8 cellular contexts compared by ENCODE assay signal in the genomic region with DNA sequence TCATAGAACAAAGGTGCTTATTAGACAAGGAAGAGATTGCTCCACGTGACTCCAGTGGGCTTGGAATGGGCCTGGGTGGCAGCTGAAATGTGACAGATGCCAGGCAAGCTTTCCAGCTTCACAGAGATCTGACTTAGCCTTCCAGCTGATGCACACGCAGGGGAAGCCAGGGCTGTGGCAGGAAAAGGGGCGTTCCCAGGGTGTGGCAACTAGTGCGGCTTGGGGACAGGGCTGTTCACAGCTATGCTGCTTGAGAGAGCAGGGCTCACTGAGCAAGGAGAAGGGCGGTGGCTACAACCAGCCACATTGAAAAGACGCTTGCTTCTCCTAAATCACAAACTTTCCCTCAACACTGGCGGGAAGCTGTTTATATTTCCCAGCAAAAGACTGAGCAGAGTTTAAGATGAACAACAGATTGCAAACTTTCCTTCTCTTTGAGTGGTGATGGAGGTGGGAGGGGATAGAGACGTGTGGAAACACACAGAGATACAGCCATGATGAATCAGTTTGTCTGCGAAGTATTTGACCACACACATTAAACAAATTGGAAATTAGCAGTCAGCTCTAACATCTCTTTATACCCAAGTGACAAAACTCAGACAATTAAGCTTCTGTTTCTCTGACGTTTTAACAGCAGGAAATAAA.
DNase-seq lines count a peak whose midpoint lies in the region; ATAC-seq and TF ChIP-seq lines count a peak whose summit lies in the region.

No MANE protein-coding gene starts in this region.

- peak overlapping the region in 4 of 7 donors; percentile 11 to 68 (median 66) for H3K27ac Mint-ChIP-seq in CD4-positive, alpha-beta memory T cell
- no peak overlapping the region for H3K27ac Mint-ChIP-seq in MCF 10A (ENCODE audit: low read depth, unreplicated experiment)
- H3K27ac Mint-ChIP-seq in naive B cell = peak overlapping the region in 1 of 6 donors; percentile 15

- peaks cover 11 to 18% (median 14%) of the 10 kb centered on the region in 4 donors for H3K4me1 Mint-ChIP-seq in CD4-positive, alpha-beta memory T cell
- H3K4me1 Mint-ChIP-seq in MCF 10A (ENCODE audit: insufficient read depth, unreplicated experiment) (peaks cover 23% of the 10 kb centered on the region), naive B cell (peaks cover 8 to 17% (median 9%) of the 10 kb centered on the region in 3 donors)

- H3K4me1 ChIP-seq in CD4-positive, alpha-beta memory T cell (ENCODE audit: insufficient read depth, low read length) = peaks cover 14% of the 10 kb centered on the region
- H3K4me1 ChIP-seq in ascending aorta = peaks cover 0 to 7% of the 10 kb centered on the region in 2 donors

- no peaks in the 10 kb centered on the region for H3K27me3 ChIP-seq in CD4-positive, alpha-beta memory T cell (ENCODE audit: insufficient read depth, low read length)
- no peaks in the 10 kb centered on the region for H3K27me3 ChIP-seq in ascending aorta

- no peaks in the 10 kb centered on the region for H3K9me3 ChIP-seq in CD4-positive, alpha-beta memory T cell (ENCODE audit: control insufficient read depth in 1 of 2, low read length in 2 of 2)
- H3K9me3 ChIP-seq in ascending aorta = no peaks in the 10 kb centered on the region

- TF ChIP-seq CTCF in MCF 10A (IDR thresholded peaks at IDR 0.05; ENCODE audit: unreplicated experiment) = no peak
- TF ChIP-seq CTCF in ascending aorta (IDR thresholded peaks at IDR 0.05) = no peak

- POLR2A ChIA-PET in CD4-positive, alpha-beta memory T cell (lab: Charles Lee; ENCODE audit: partially characterized antibody) = no interaction called here
- POLR2A ChIA-PET in MCF 10A (lab: Yijun Ruan, JAX) = interaction anchor here (1.0 to 1.4 kb wide), 2 partner anchors 11 to 33 kb away, joined by 3 to 4 read pairs; no protein-coding TSS in a partner anchor

- CTCF ChIA-PET in CD4-positive, alpha-beta memory T cell (lab: Charles Lee; ENCODE audit: partially characterized antibody) = no interaction called here
- CTCF ChIA-PET in MCF 10A (lab: Yijun Ruan, JAX) = interaction anchor here (0.6 kb wide), 3 partner anchors 30 to 149 kb away, joined by 3 read pairs; no protein-coding TSS in a partner anchor

- ATAC-seq in naive B cell (ENCODE audit: low read depth in 2 of 2) (peak; percentile 48 to 54), GM18873 (IDR thresholded peaks at IDR 0.05; ENCODE audit: low FRiP score, unreplicated experiment) (no peak), GM18502 (IDR thresholded peaks at IDR 0.05; ENCODE audit: poor library complexity, unreplicated experiment) (no peak)

- H3K36me3 Mint-ChIP-seq in CD4-positive, alpha-beta memory T cell = no peaks in the 10 kb centered on the region
- H3K36me3 Mint-ChIP-seq in MCF 10A (ENCODE audit: insufficient read depth, unreplicated experiment) (no peaks in the 10 kb centered on the region), naive B cell (peaks cover 0 to 5% of the 10 kb centered on the region in 2 donors)

- no peak overlapping the region for H3K4me3 ChIP-seq in CD4-positive, alpha-beta memory T cell (ENCODE audit: low read length in 2 of 2)
- no peak overlapping the region for H3K4me3 ChIP-seq in ascending aorta

- H3K36me3 ChIP-seq in CD4-positive, alpha-beta memory T cell (ENCODE audit: insufficient read depth, low read length) = no peaks in the 10 kb centered on the region
- H3K36me3 ChIP-seq in ascending aorta = no peaks in the 10 kb centered on the region

- H3K27ac ChIP-seq in CD4-positive, alpha-beta memory T cell (ENCODE audit: low read depth, low read length) = no peak overlapping the region
- H3K27ac ChIP-seq in ascending aorta = no peak overlapping the region

- H3K4me3 Mint-ChIP-seq in CD4-positive, alpha-beta memory T cell = peak overlapping the region; percentile 66 to 82 (median 77)
- H3K4me3 Mint-ChIP-seq in MCF 10A (ENCODE audit: unreplicated experiment) (no peak overlapping the region), naive B cell (peak overlapping the region in 3 of 8 donors; percentile 17 to 66 (median 54))

- intact Hi-C loops in CD4-positive, alpha-beta memory T cell (cut with micrococcal nuclease) = no loop called here
- intact Hi-C loops in MCF 10A (cut with micrococcal nuclease) (no loop called here), ascending aorta (cut with DNase I) (no loop called here)

- DNase-seq in CD4-positive, alpha-beta memory T cell = peak in 4 of 5 donors; percentile 12 to 24 (median 18)
- DNase-seq in SK-N-DZ (ENCODE audit: low spot score) = peak; percentile 71
- peak; percentile 30 for DNase-seq in MCF 10A (ENCODE audit: unreplicated experiment)
- no peak for DNase-seq in naive B cell
- no peak for DNase-seq in ascending aorta (ENCODE audit: low spot score in 2 of 2)
- no peak for DNase-seq in NCI-H2107 treated with DMSO at 0.1 percent for 48 hours (lab: John Stamatoyannopoulos, UW; ENCODE audit: unreplicated experiment)

- no peaks in the 10 kb centered on the region for H3K9me3 Mint-ChIP-seq in CD4-positive, alpha-beta memory T cell
- no peaks in the 10 kb centered on the region for H3K9me3 Mint-ChIP-seq in MCF 10A (ENCODE audit: unreplicated experiment)
- no peaks in the 10 kb centered on the region for H3K9me3 Mint-ChIP-seq in naive B cell

- peaks cover 14 to 25% of the 10 kb centered on the region in 2 donors for H3K27me3 Mint-ChIP-seq in CD4-positive, alpha-beta memory T cell
- H3K27me3 Mint-ChIP-seq in MCF 10A (ENCODE audit: insufficient read depth, unreplicated experiment) (peaks cover 20% of the 10 kb centered on the region), naive B cell (peaks cover 33 to 56% (median 36%) of the 10 kb centered on the region in 3 donors)

- no TSS peak for BruUV-seq in MCF 10A (replicated peaks; lab: Mats Ljungman, UMichigan)

Comparison
In these comparisons a context has a peak if more than half of its experiments do, and no peak if none do; other contexts are left out.
1. DNase-seq: peak in CD4-positive, alpha-beta memory T cell (4 of 5), SK-N-DZ (single experiment) and MCF 10A (single experiment); none in naive B cell (single experiment), ascending aorta (0 of 2) and NCI-H2107 treated with DMSO at 0.1 percent for 48 hours (single experiment).
2. ATAC-seq: peak in naive B cell (2 of 2); none in GM18873 (single experiment) and GM18502 (single experiment).